10 cellular contexts compared by ENCODE assay signal in genomic region chr3:182212479-182213076, GRCh38.
DNase-seq lines count a peak whose midpoint lies in the region; ATAC-seq and TF ChIP-seq lines count a peak whose summit lies in the region.
"Had no signal": no experiment of that assay in that cellular context is flagged by ENCODE, and none has a peak within 500 bp of the region (broad histone marks: within the 10 kb centered on the region; RNA-seq: fewer than 3 reads in every experiment).

No MANE protein-coding gene starts in this region.

- H3K79me1 ChIP-seq in IMR-90 (ENCODE audit: low read depth in 1 of 2, low read length in 2 of 2): no peaks in the 10 kb centered on the region

- H3K4me3 ChIP-seq in IMR-90 (ENCODE audit: insufficient read depth, low read depth, low read length) (no peak overlapping the region), fibroblast of mammary gland (ENCODE audit: control insufficient read depth, low read depth, low read length) (no peak overlapping the region), gastrocnemius medialis (no peak overlapping the region)
- H3K4me3 ChIP-seq: dorsolateral prefrontal cortex, SK-N-MC had no signal

- no peak overlapping the region for H3K23ac ChIP-seq in IMR-90 (ENCODE audit: low read depth, low read length)

- no peaks in the 10 kb centered on the region for H3K9me1 ChIP-seq in IMR-90 (ENCODE audit: insufficient read depth, low read length)

- no peak overlapping the region for H3K14ac ChIP-seq in IMR-90 (replicated peaks; ENCODE audit: low read depth, low read length)

- H3K4me1 ChIP-seq in IMR-90 (ENCODE audit: control insufficient read depth, insufficient read depth, low read length) (no peaks in the 10 kb centered on the region), gastrocnemius medialis (no peaks in the 10 kb centered on the region)

- CTCF ChIA-PET in IMR-90 (lab: Yijun Ruan, JAX): no interaction called here

- no peaks in the 10 kb centered on the region for H4K20me1 ChIP-seq in IMR-90 (ENCODE audit: insufficient read depth, low read length)

- TF ChIP-seq RAD21 in IMR-90 (IDR thresholded peaks at IDR 0.05; ENCODE audit: low read length): no peak

- H2BK15ac ChIP-seq in IMR-90 (ENCODE audit: low read depth, low read length): no peak overlapping the region

- no peak overlapping the region for H2AFZ ChIP-seq in IMR-90 (replicated peaks; ENCODE audit: low read length, poor library complexity)

- no peak overlapping the region for H3K56ac ChIP-seq in IMR-90 (ENCODE audit: extremely low read depth, insufficient read depth, low read length)

- no peak overlapping the region for H3K4ac ChIP-seq in IMR-90 (ENCODE audit: low read depth, low read length)

- no peak overlapping the region for H3K18ac ChIP-seq in IMR-90 (ENCODE audit: low read depth, low read length)

- no peaks in the 10 kb centered on the region for H3K27me3 ChIP-seq in IMR-90 (ENCODE audit: control insufficient read depth, insufficient read depth, low read length)
- H3K27me3 ChIP-seq in gastrocnemius medialis: no peaks in the 10 kb centered on the region

- in situ Hi-C loops in IMR-90 (cut with MboI; ENCODE audit: low sequenced_read_pairs): no loop called here
- in situ Hi-C loops in gastrocnemius medialis (cut with MboI; ENCODE audit: low sequenced_read_pairs in 4 of 4): no loop called here

- TF ChIP-seq POLR2A in IMR-90 (IDR thresholded peaks at IDR 0.05; ENCODE audit: low read depth, low read length) (no peak), gastrocnemius medialis (IDR thresholded peaks at IDR 0.05) (no peak)

- H2BK5ac ChIP-seq in IMR-90 (ENCODE audit: low read depth, low read length, poor library complexity, severe bottlenecking): no peak overlapping the region

- no peak overlapping the region for H2BK120ac ChIP-seq in IMR-90 (ENCODE audit: low read depth, low read length)

- no peak overlapping the region for H2BK20ac ChIP-seq in IMR-90 (ENCODE audit: low read depth, low read length)

- no peak overlapping the region for H2AK5ac ChIP-seq in IMR-90 (ENCODE audit: low read depth, low read length)

- H2AK9ac ChIP-seq in IMR-90 (replicated peaks; ENCODE audit: low read depth, low read length, poor library complexity): no peak overlapping the region

- no peak overlapping the region for H3K4me2 ChIP-seq in IMR-90 (ENCODE audit: low read depth, low read length)

- ATAC-seq in IMR-90 (ENCODE audit: low read depth): no peak
- peak; percentile 56 to 62 for ATAC-seq in gastrocnemius medialis
- ATAC-seq in GM21447 (IDR thresholded peaks at IDR 0.05; ENCODE audit: unreplicated experiment): no peak
- ATAC-seq in HG03469 (IDR thresholded peaks at IDR 0.05; ENCODE audit: unreplicated experiment): no peak

- H3K27ac ChIP-seq in IMR-90 (ENCODE audit: insufficient read depth, low read length): no peak overlapping the region
- no peak overlapping the region for H3K27ac ChIP-seq in gastrocnemius medialis
- H3K27ac ChIP-seq: dorsolateral prefrontal cortex, SK-N-MC had no signal

- POLR2A ChIA-PET in IMR-90 (lab: Charles Lee; ENCODE audit: unreplicated experiment): no interaction called here

- intact Hi-C loops in IMR-90 (cut with micrococcal nuclease) (no loop called here), gastrocnemius medialis (cut with DNase I; ENCODE audit: low total_unique reads) (no loop called here)

- H3K9me3 ChIP-seq in IMR-90 (ENCODE audit: control insufficient read depth, insufficient read depth, low read length) (peaks cover 15% of the 10 kb centered on the region; the same call in 1 of the 2 replicates), gastrocnemius medialis (no peaks in the 10 kb centered on the region)

- dilution Hi-C loops in IMR-90 (cut with HindIII; ENCODE audit: low sequenced_read_pairs, unreplicated experiment): no loop called here

- no peak overlapping the region for H4K8ac ChIP-seq in IMR-90 (ENCODE audit: low read depth in 2 of 2, low read length in 2 of 2)

- DNase-seq in IMR-90 (peak; percentile 22), NCI-H774 (lab: John Stamatoyannopoulos, UW) (peak; percentile 99), fibroblast of mammary gland (ENCODE audit: low read depth) (peak; percentile 97), gastrocnemius medialis (peak; percentile 10 to 48), KG1 (lab: John Stamatoyannopoulos, UW) (no peak), GM19238 (ENCODE audit: insufficient read length, low spot score) (no peak)

- WGBS in IMR-90 (ENCODE audit: extremely low coverage in 2 of 2, insufficient read length in 1 of 2), 2 experiments: 12% methylated on average over 3 of the region's 4 CpGs; no CpG with 5 or more reads in 1 of the 2 experiments

- H4K91ac ChIP-seq in IMR-90 (ENCODE audit: insufficient read depth, low read depth, low read length): no peak overlapping the region

- TF ChIP-seq CTCF in IMR-90 (conservative IDR thresholded peaks at IDR 0.05; ENCODE audit: low read depth, low read length) (no peak), fibroblast of mammary gland (conservative IDR thresholded peaks at IDR 0.05; ENCODE audit: control insufficient read depth, insufficient read depth, low read depth, low read length) (no peak), gastrocnemius medialis (IDR thresholded peaks at IDR 0.05 in 4 of 5, conservative IDR thresholded peaks at IDR 0.05 in 1 of 5) (no peak)

- H3K9ac ChIP-seq in IMR-90 (ENCODE audit: low read depth, low read length): no peak overlapping the region

- no peaks in the 10 kb centered on the region for H3K36me3 ChIP-seq in IMR-90 (ENCODE audit: control insufficient read depth, insufficient read depth, low read length)
- no peaks in the 10 kb centered on the region for H3K36me3 ChIP-seq in gastrocnemius medialis

- no TSS peak for BruUV-seq in IMR-90 (replicated peaks; lab: Mats Ljungman, UMichigan)

- no peak overlapping the region for H4K5ac ChIP-seq in IMR-90 (ENCODE audit: low read depth, low read length)

TF ChIP-seq in IMR-90, 13 proteins besides CTCF, POLR2A, EP300 and RAD21:
- TF ChIP-seq MAFK (IDR thresholded peaks at IDR 0.05; ENCODE audit: low read depth, low read length): no peak
- TF ChIP-seq BHLHE40 (IDR thresholded peaks at IDR 0.05; ENCODE audit: low read depth, low read length): no peak
- no peak for TF ChIP-seq SMC3 (IDR thresholded peaks at IDR 0.05; ENCODE audit: low read depth, low read length)
- no peak for TF ChIP-seq CHD1 (IDR thresholded peaks at IDR 0.05; ENCODE audit: low read depth, low read length)
- TF ChIP-seq MAZ (IDR thresholded peaks at IDR 0.05; ENCODE audit: borderline replicate concordance, low read depth, low read length): no peak
- TF ChIP-seq CEBPB (IDR thresholded peaks at IDR 0.05; ENCODE audit: low read depth, low read length): no peak
- no peak for TF ChIP-seq FOS (IDR thresholded peaks at IDR 0.05; ENCODE audit: low read depth, low read length)
- TF ChIP-seq, protein P1, sequence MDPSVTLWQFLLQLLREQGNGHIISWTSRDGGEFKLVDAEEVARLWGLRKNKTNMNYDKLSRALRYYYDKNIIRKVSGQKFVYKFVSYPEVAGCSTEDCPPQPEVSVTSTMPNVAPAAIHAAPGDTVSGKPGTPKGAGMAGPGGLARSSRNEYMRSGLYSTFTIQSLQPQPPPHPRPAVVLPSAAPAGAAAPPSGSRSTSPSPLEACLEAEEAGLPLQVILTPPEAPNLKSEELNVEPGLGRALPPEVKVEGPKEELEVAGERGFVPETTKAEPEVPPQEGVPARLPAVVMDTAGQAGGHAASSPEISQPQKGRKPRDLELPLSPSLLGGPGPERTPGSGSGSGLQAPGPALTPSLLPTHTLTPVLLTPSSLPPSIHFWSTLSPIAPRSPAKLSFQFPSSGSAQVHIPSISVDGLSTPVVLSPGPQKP (IDR thresholded peaks at IDR 0.05; ENCODE audit: borderline replicate concordance, low read depth, low read length): no peak
- no peak for TF ChIP-seq RFX5 (IDR thresholded peaks at IDR 0.05; ENCODE audit: low read depth, low read length)
- no peak for TF ChIP-seq RCOR1 (IDR thresholded peaks at IDR 0.05; ENCODE audit: insufficient replicate concordance, low read length)
- no peak for TF ChIP-seq NFE2L2 (IDR thresholded peaks at IDR 0.05; ENCODE audit: low read depth, low read length)
- TF ChIP-seq MXI1 (IDR thresholded peaks at IDR 0.05; ENCODE audit: borderline replicate concordance, low read depth, low read length): no peak

Comparison
In these comparisons a context has a peak if more than half of its experiments do, and no peak if none do; other contexts are left out.
1. ATAC-seq: peak in gastrocnemius medialis (2 of 2); none in IMR-90 (single experiment), GM21447 (single experiment) and HG03469 (single experiment).
2. DNase-seq: peak in IMR-90 (single experiment), NCI-H774 (single experiment), fibroblast of mammary gland (single experiment) and gastrocnemius medialis (2 of 2); none in KG1 (single experiment) and GM19238 (single experiment).